14 cellular contexts compared by ENCODE assay signal in the genomic region with DNA sequence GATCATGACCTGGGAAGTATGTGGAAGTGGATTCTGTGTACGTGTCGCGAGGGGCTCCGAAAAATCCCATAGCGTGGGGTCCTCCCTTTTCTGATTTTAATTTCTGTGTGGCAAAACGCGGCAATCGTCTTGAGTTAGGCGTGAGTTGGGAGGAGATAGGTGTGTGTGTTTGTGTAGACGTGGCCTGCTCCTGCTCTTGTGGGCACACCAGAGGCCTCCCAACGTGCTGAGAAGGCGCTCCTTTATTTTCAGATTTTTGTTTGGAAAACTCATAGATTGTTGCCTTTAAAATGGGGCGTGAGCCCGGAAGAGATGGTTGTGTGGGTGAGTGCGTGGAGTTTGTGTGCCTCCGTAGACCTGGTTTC. TPM values are rescaled to one million over a fixed set of nuclear protein-coding genes. Genes with fewer than 3 reads are reported as not detected.
DNase-seq lines count a peak whose midpoint lies in the region; ATAC-seq, FAIRE-seq and TF ChIP-seq lines count a peak whose summit lies in the region.
"Had no signal": no experiment of that assay in that cellular context is flagged by ENCODE, and none has a peak within 500 bp of the region (broad histone marks: within the 10 kb centered on the region; RNA-seq: fewer than 3 reads in every experiment).

No MANE protein-coding gene starts in this region.

- peaks cover 56% of the 10 kb centered on the region for H3K27me3 Mint-ChIP-seq in chondrocyte (ENCODE audit: low read depth)

- H3K9me3 ChIP-seq in HepG2 (ENCODE audit: low read length) (no peaks in the 10 kb centered on the region), right lobe of liver (no peaks in the 10 kb centered on the region), mesodermal cell (ENCODE audit: control insufficient read depth, low read length) (no peaks in the 10 kb centered on the region)

- H3K4me1 ChIP-seq in HepG2 (ENCODE audit: insufficient read depth, low read length) (peaks cover 31% of the 10 kb centered on the region), right lobe of liver (peaks cover 0 to 19% (median 0%) of the 10 kb centered on the region in 4 donors), mesodermal cell (ENCODE audit: control insufficient read depth, insufficient read depth, low read length, poor library complexity, severe bottlenecking) (peaks cover 17% of the 10 kb centered on the region)

- H3K4me2 ChIP-seq in HepG2 (ENCODE audit: low read depth, low read length) = peak overlapping the region; percentile 99

- no peak for FAIRE-seq in HepG2 (lab: Jason Lieb, UNC)

- DNase-seq in HepG2 (ENCODE audit: low spot score) (no peak), right lobe of liver (no peak), chondrocyte (ENCODE audit: low spot score) (no peak), GM03348 (ENCODE audit: low spot score) (no peak), GM13976 (ENCODE audit: low spot score) (no peak), superior temporal gyrus (ENCODE audit: extremely low spot score) (no peak), brain microvascular endothelial cell (no peak)
- DNase-seq: C1 segment of cervical spinal cord, cerebellar nuclear complex, midbrain, NCI-H1092 had no signal

- 0% methylated on average over 10 of the region's 16 CpGs for WGBS in HepG2 (ENCODE audit: low lambda C conversion rate)
- WGBS in right lobe of liver (ENCODE audit: insufficient coverage, low coverage, low lambda C conversion rate, missing lambda C conversion rate) = 22% methylated on average over 11 of the region's 16 CpGs
- WGBS in mesodermal cell (ENCODE audit: insufficient coverage in 2 of 2), 2 experiments = 0% methylated on average over 7 to 16 of the region's 16 CpGs

- H3K27ac ChIP-seq in HepG2 (ENCODE audit: extremely low read length, insufficient read depth, low read length) = peak overlapping the region; percentile 99
- no peak overlapping the region for H3K27ac ChIP-seq in right lobe of liver
- H3K27ac ChIP-seq in mesodermal cell (ENCODE audit: low read depth, low read length, severe bottlenecking) = peak overlapping the region; percentile 98
- no peak overlapping the region for H3K27ac ChIP-seq in brain microvascular endothelial cell
- H3K27ac ChIP-seq: skin epidermis had no signal

- H3K4me3 Mint-ChIP-seq in chondrocyte (ENCODE audit: unreplicated experiment) = peak overlapping the region; percentile 51

- peaks cover 6% of the 10 kb centered on the region for H3K9me3 Mint-ChIP-seq in chondrocyte (ENCODE audit: low read depth)

- no peak overlapping the region for H3K27ac Mint-ChIP-seq in chondrocyte (ENCODE audit: unreplicated experiment)

- H4K20me1 ChIP-seq in HepG2 (ENCODE audit: insufficient read depth, low read length) = peaks cover 65% of the 10 kb centered on the region

- H3K4me1 Mint-ChIP-seq in chondrocyte (ENCODE audit: low read depth) = peaks cover 20% of the 10 kb centered on the region

- H3K79me2 ChIP-seq in HepG2 (ENCODE audit: insufficient read depth, low read length) = peaks cover 97% of the 10 kb centered on the region

- intact Hi-C loops in HepG2 (cut with micrococcal nuclease; ENCODE audit: unreplicated experiment) = no loop called here
- intact Hi-C loops in right lobe of liver (cut with DNase I) = no loop called here

- TF ChIP-seq POLR2A in HepG2 (IDR thresholded peaks at IDR 0.05; ENCODE audit: insufficient read depth in 1 of 2, low read depth in 2 of 2, low read length in 2 of 2) (no peak), right lobe of liver (IDR thresholded peaks at IDR 0.05) (no peak)

- ATAC-seq in HepG2 (no peak), right lobe of liver (no peak)

- peak overlapping the region; percentile 95 for H3K9ac ChIP-seq in HepG2 (ENCODE audit: insufficient read depth, low read depth, low read length)

- peaks cover 10 to 28% of the 10 kb centered on the region in 2 experiments for H3K36me3 ChIP-seq in HepG2 (replicated peaks in 1 of 2; ENCODE audit: control insufficient read depth in 1 of 2, insufficient read depth in 2 of 2, low read length in 2 of 2)
- no peaks in the 10 kb centered on the region for H3K36me3 ChIP-seq in right lobe of liver
- H3K36me3 ChIP-seq in mesodermal cell (ENCODE audit: control insufficient read depth, insufficient read depth, low read length) = peaks cover 30% of the 10 kb centered on the region
- H3K36me3 ChIP-seq in brain microvascular endothelial cell (replicated peaks) = no peaks in the 10 kb centered on the region

- no peak for TF ChIP-seq RAD21 in HepG2 (CRISPR knock-in tag; IDR thresholded peaks at IDR 0.05)

- H3K27me3 ChIP-seq in HepG2 (ENCODE audit: control insufficient read depth in 1 of 2, insufficient read depth in 2 of 2, low read length in 2 of 2) (peaks cover 0 to 6% of the 10 kb centered on the region in 2 experiments; a peak in 1 of 5 replicates), right lobe of liver (peaks cover 6 to 48% of the 10 kb centered on the region in 2 donors), brain microvascular endothelial cell (replicated peaks) (peaks cover 72% of the 10 kb centered on the region)

- no peak for TF ChIP-seq CTCF in HepG2 (CRISPR knock-in tag; IDR thresholded peaks at IDR 0.05)
- no peak for TF ChIP-seq CTCF in right lobe of liver (IDR thresholded peaks at IDR 0.05)
- no peak for TF ChIP-seq CTCF in chondrocyte (IDR thresholded peaks at IDR 0.05)
- TF ChIP-seq CTCF in GM13976 (IDR thresholded peaks at IDR 0.05; ENCODE audit: borderline replicate concordance, control extremely low read depth, extremely low read depth, insufficient read depth, missing control alignments) = no peak
- TF ChIP-seq CTCF in brain microvascular endothelial cell (IDR thresholded peaks at IDR 0.05; ENCODE audit: low read depth, low read length, missing control alignments) = no peak

- CTCF ChIA-PET in HepG2 (lab: Yijun Ruan, JAX; ENCODE audit: low intra/inter-chr PET ratio, low total read pairs) = no interaction called here

- in situ Hi-C loops in HepG2 (cut with HindIII; ENCODE audit: extremely low pct_ligation_motif_present, low pct_unique_long_range_greater_than_20kb) (loop anchor here (5.0 kb wide), 1 partner anchor 37 kb away; no protein-coding TSS in a partner anchor), GM13976 (cut with MboI; ENCODE audit: low sequenced_read_pairs, unreplicated experiment) (no loop called here), brain microvascular endothelial cell (cut with HindIII; ENCODE audit: low pct_ligation_motif_present, low sequenced_read_pairs) (no loop called here)

- BruUV-seq in HepG2 (replicated peaks; lab: Mats Ljungman, UMichigan) = no TSS peak

- peaks cover 5% of the 10 kb centered on the region for H3K36me3 Mint-ChIP-seq in chondrocyte (ENCODE audit: low read depth)

- H2AFZ ChIP-seq in HepG2 (ENCODE audit: low read length) = no peak overlapping the region

- no peak for TF ChIP-seq EP300 in HepG2 (IDR thresholded peaks at IDR 0.05; ENCODE audit: low read depth in 2 of 2, low read length in 2 of 2)
- no peak for TF ChIP-seq EP300 in HepG2 (CRISPR knock-in tag; IDR thresholded peaks at IDR 0.05; ENCODE audit: borderline replicate concordance)

- POLR2A ChIA-PET in HepG2 (lab: Yijun Ruan, JAX) = no interaction called here

- H3K4me3 ChIP-seq in HepG2 (replicated peaks in 1 of 3; ENCODE audit: insufficient read depth in 1 of 3, low read depth in 2 of 3, low read length in 3 of 3) (peak overlapping the region; percentile 92 to 98 (median 94)), right lobe of liver (no peak overlapping the region), mesodermal cell (ENCODE audit: extremely low read depth, insufficient read depth, low read length, poor library complexity, severe bottlenecking) (peak overlapping the region; percentile 84), brain microvascular endothelial cell (ENCODE audit: low read depth, low read length) (no peak overlapping the region)

TF ChIP-seq in HepG2, 621 proteins besides CTCF, POLR2A, EP300 and RAD21:
- peak; percentile 30 for TF ChIP-seq RBM22 (optimal IDR thresholded peaks at IDR 0.05; ENCODE audit: low read length)
- TF ChIP-seq POLR2AphosphoS5 (IDR thresholded peaks at IDR 0.05; ENCODE audit: low read depth, low read length) = peak; percentile 15; the same call in 1 of the 2 replicates
- TF ChIP-seq ZNF282 (IDR thresholded peaks at IDR 0.05; ENCODE audit: partially characterized antibody) = no peak
- peak; percentile 5 for TF ChIP-seq RBM39 (IDR thresholded peaks at IDR 0.05; ENCODE audit: low read depth, low read length, poor library complexity, severe bottlenecking)
- TF ChIP-seq NR2F2 (IDR thresholded peaks at IDR 0.05; ENCODE audit: borderline replicate concordance, low read depth) = peak; percentile 25; the same call in 1 of the 2 replicates
- 0 out of 2 replicates have a peak, but pooled peaks have one; percentile 2 for TF ChIP-seq PHF20 (CRISPR knock-in tag; IDR thresholded peaks at IDR 0.05)
- TF ChIP-seq SAP130 (CRISPR knock-in tag; IDR thresholded peaks at IDR 0.05; ENCODE audit: low read depth) = 0 out of 2 replicates have a peak, but pooled peaks have one; percentile 23
- TF ChIP-seq GTF2F1 (IDR thresholded peaks at IDR 0.05; ENCODE audit: low read length) = no peak
TF ChIP-seq in HepG2: peak in this region for 6.

RNA-seq across cellular contexts. Expression of gene TRIM71, which starts 1.3 kb away (rescaled TPM):
- 76.9 and 111 TPM in 2 replicates for total RNA-seq in HepG2 (2016; rRNA removed; fragmentation: Illumina TruSeq; extraction: Trizol)
- total RNA-seq in HepG2 (2016; cell fraction: cytosol; rRNA removed; fragmentation: Illumina TruSeq; extraction: Trizol; ENCODE audit: low read depth) = 5.5 and 6.3 TPM in 2 replicates
- total RNA-seq in HepG2 (2016; cell fraction: insoluble cytoplasmic fraction; rRNA removed; fragmentation: Illumina TruSeq; extraction: Trizol) = 75.8 and 102 TPM in 2 replicates
- total RNA-seq in HepG2 (2016; cell fraction: membrane; rRNA removed; fragmentation: Illumina TruSeq; extraction: Trizol) = 29.5 and 33.3 TPM in 2 replicates
- total RNA-seq in HepG2 (2016; cell fraction: nucleus; rRNA removed; fragmentation: Illumina TruSeq; extraction: Trizol) = 91.5 and 98.1 TPM in 2 replicates
- polyA plus RNA-seq in HepG2 (2011; rRNA removed) = 21.1 and 21.7 TPM in 2 replicates
- polyA plus RNA-seq in HepG2 (2011; cell fraction: cytosol; rRNA removed) = 16.3 and 17.3 TPM in 2 replicates
- 25.8 and 29.4 TPM in 2 replicates for polyA plus RNA-seq in HepG2 (2011; cell fraction: nucleus; rRNA removed)
- 24.9 and 35.6 TPM in 2 replicates for polyA plus RNA-seq in HepG2 (2012)
- 1.8 and 1.9 TPM in 2 replicates for polyA plus RNA-seq in HepG2 (2016; cell fraction: cytosol; fragmentation: Illumina TruSeq; extraction: Trizol; ENCODE audit: low read depth)
- 67.3 and 72.5 TPM in 2 replicates for polyA plus RNA-seq in HepG2 (2016; cell fraction: insoluble cytoplasmic fraction; fragmentation: Illumina TruSeq; extraction: Trizol; ENCODE audit: low read depth)
- polyA plus RNA-seq in HepG2 (2016; cell fraction: membrane; fragmentation: Illumina TruSeq; extraction: Trizol; ENCODE audit: low read depth) = 7.2 and 8.7 TPM in 2 replicates
- polyA plus RNA-seq in HepG2 (2016; cell fraction: nucleus; fragmentation: Illumina TruSeq; extraction: Trizol; ENCODE audit: insufficient read depth, low read depth) = 86.2 and 92.8 TPM in 2 replicates
- polyA minus RNA-seq in HepG2 (2011; rRNA and poly(A)+ RNA removed; ENCODE audit: low replicate concordance) = 0.07 and 138 TPM in 2 replicates
- 80.8 and 84.9 TPM in 2 replicates for polyA minus RNA-seq in HepG2 (2011; cell fraction: cytosol; rRNA and poly(A)+ RNA removed)
- 96.2 and 97.6 TPM in 2 replicates for polyA minus RNA-seq in HepG2 (2011; cell fraction: nucleus; rRNA and poly(A)+ RNA removed)
- not detected for total RNA-seq in right lobe of liver
- total RNA-seq in chondrocyte = 0.05 to 0.17 TPM (median 0.08 TPM) in 3 replicates
- polyA plus RNA-seq in mesodermal cell (2013, experiment 1 of 2) = 20.3 TPM
- 18.1 TPM for polyA plus RNA-seq in mesodermal cell (2013, experiment 2 of 2)
- total RNA-seq: fibroblast of villous mesenchyme had no signal

Comparison
In these comparisons a context has a peak if more than half of its experiments do, and no peak if none do; other contexts are left out.
1. H3K27ac ChIP-seq: peak in HepG2 (single experiment) and mesodermal cell (single experiment); none in right lobe of liver (0 of 3) and brain microvascular endothelial cell (single experiment).
2. H3K4me3 ChIP-seq: peak in HepG2 (3 of 3) and mesodermal cell (single experiment); none in right lobe of liver (0 of 3) and brain microvascular endothelial cell (single experiment).